14 cellular contexts compared by ENCODE assay signal in the genomic region with DNA sequence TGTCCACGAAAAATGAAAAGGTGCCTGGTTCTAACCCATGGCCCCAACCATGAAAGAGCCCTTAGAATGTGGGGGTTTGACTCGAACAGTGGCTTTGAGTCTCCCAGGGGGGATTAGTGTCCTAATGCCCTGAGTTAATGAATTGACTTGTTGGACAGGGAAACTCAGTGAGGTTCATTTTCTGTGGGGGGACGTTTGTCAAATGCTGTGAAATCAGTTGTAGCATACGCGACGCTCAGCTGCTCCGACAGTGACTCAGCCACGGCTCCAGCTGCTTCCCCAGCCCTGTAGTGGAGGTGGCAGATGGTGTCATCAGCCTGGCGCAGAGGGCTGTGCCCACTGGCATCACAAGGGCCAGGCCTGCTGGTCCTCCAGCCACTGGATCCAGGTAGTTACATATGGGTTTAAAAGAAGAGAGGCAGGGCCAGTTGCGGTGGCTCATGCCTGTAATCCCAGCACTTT. TPM values are rescaled to one million over a fixed set of nuclear protein-coding genes. Genes with fewer than 3 reads are reported as not detected.
DNase-seq lines count a peak whose midpoint lies in the region; ATAC-seq and TF ChIP-seq lines count a peak whose summit lies in the region.
"Had no signal": no experiment of that assay in that cellular context is flagged by ENCODE, and none has a peak within 500 bp of the region (broad histone marks: within the 10 kb centered on the region; RNA-seq: fewer than 3 reads in every experiment).

No MANE protein-coding gene starts in this region.

- H3K27me3 ChIP-seq in dorsolateral prefrontal cortex (peaks cover 0 to 19% (median 6%) of the 10 kb centered on the region in 45 donors), skeletal muscle satellite cell (ENCODE audit: control insufficient read depth, insufficient read depth, low read length) (peaks cover 17% of the 10 kb centered on the region)

- intact Hi-C loops in dorsolateral prefrontal cortex (cut with DNase I) (no loop called here), natural killer cell (cut with micrococcal nuclease) (no loop called here)

- H3K4me3 Mint-ChIP-seq in natural killer cell = no peak overlapping the region

- H3K9me3 ChIP-seq in skeletal muscle satellite cell (replicated peaks; ENCODE audit: low read length) = no peaks in the 10 kb centered on the region

- no peak overlapping the region for H3K9ac ChIP-seq in skeletal muscle satellite cell (ENCODE audit: low read depth, low read length)

- peaks cover 24% of the 10 kb centered on the region for H3K4me1 ChIP-seq in skeletal muscle satellite cell (ENCODE audit: control insufficient read depth, insufficient read depth, low read length)

- H3K36me3 ChIP-seq in skeletal muscle satellite cell (ENCODE audit: insufficient read depth, low read length) = peaks cover 10% of the 10 kb centered on the region

- TF ChIP-seq CTCF in dorsolateral prefrontal cortex (IDR thresholded peaks at IDR 0.05 in 54 of 56, conservative IDR thresholded peaks at IDR 0.05 in 2 of 56; ENCODE audit: low read depth in 1 of 56, partially characterized antibody in 56 of 56) (no peak), natural killer cell (IDR thresholded peaks at IDR 0.05) (no peak)

- H3K36me3 Mint-ChIP-seq in natural killer cell = no peaks in the 10 kb centered on the region

- peak; percentile 25 for DNase-seq in NCI-H2196 (lab: John Stamatoyannopoulos, UW; ENCODE audit: unreplicated experiment)
- no peak for DNase-seq in NCI-H2196 treated with DMSO at 0.1 percent for 48 hours (lab: John Stamatoyannopoulos, UW; ENCODE audit: unreplicated experiment)
- peak; percentile 100 for DNase-seq in NCI-H524 (lab: John Stamatoyannopoulos, UW)
- DNase-seq in dorsolateral prefrontal cortex = peak in 7 of 10 donors; percentile 52 to 88 (median 65)
- DNase-seq in natural killer cell = no peak
- DNase-seq in NOMO-1 treated with DMSO at 0.1 percent for 48 hours (lab: John Stamatoyannopoulos, UW; ENCODE audit: unreplicated experiment) = no peak
- DNase-seq: COR-L47, NCI-H1092, SIG-M5 had no signal

- peaks cover 4% of the 10 kb centered on the region in 2 donors for H3K4me1 Mint-ChIP-seq in natural killer cell

- H3K4me3 ChIP-seq in dorsolateral prefrontal cortex = no peak overlapping the region
- H3K4me3 ChIP-seq in skeletal muscle satellite cell (ENCODE audit: low read length) = peak overlapping the region; percentile 22

- H3K9me3 Mint-ChIP-seq in natural killer cell = no peaks in the 10 kb centered on the region

- peaks cover 20 to 21% of the 10 kb centered on the region in 2 donors for H3K27me3 Mint-ChIP-seq in natural killer cell (ENCODE audit: low read depth in 2 of 2)

- H3K27ac ChIP-seq in dorsolateral prefrontal cortex = peak overlapping the region; percentile 44 to 100 (median 97)
- H3K27ac ChIP-seq: 22Rv1 had no signal

- no peak overlapping the region for H3K27ac Mint-ChIP-seq in natural killer cell

- H3K4me2 ChIP-seq in skeletal muscle satellite cell (ENCODE audit: low read length) = peak overlapping the region; percentile 71

- ATAC-seq in HG03378 (IDR thresholded peaks at IDR 0.05; ENCODE audit: unreplicated experiment) (no peak), natural killer cell (no peak)

RNA-seq across cellular contexts. Expression of a gene that starts 3.9 kb away (rescaled TPM):
- 100 to 1,000 TPM in 1 of 120 experiments, 10 to 100 TPM in 97, 1 to 10 TPM in 22; 2.9 to 101 (median 20.6) TPM for total RNA-seq in dorsolateral prefrontal cortex
- total RNA-seq in skeletal muscle satellite cell (2012; rRNA removed) = not detected in 2 replicates
- not detected for total RNA-seq in natural killer cell
- total RNA-seq: esophagus mucosa, lower leg skin had no signal

RNA-seq across cellular contexts. Expression of a gene that starts 13.4 kb away (rescaled TPM):
- total RNA-seq in dorsolateral prefrontal cortex (1 to 10 TPM in 29 of 120 experiments, under 1 TPM in 66, not detected in 25; 0.16 to 2.8 (median 0.68) TPM), natural killer cell (1 to 10 TPM in 2 of 3 donors, under 1 TPM in 1; 0.73 to 1.9 (median 1.2) TPM)
- total RNA-seq in skeletal muscle satellite cell (2012; rRNA removed) = 27.1 and 41.9 TPM in 2 replicates

RNA-seq across cellular contexts. Expression of a gene that starts 40.3 kb away (rescaled TPM):
- total RNA-seq in dorsolateral prefrontal cortex (100 to 1,000 TPM in 13 of 120 experiments, 10 to 100 TPM in 107; 32.6 to 162 (median 68.4) TPM), natural killer cell (1 to 10 TPM; 2.2 to 4.1 (median 2.3) TPM)
- total RNA-seq in skeletal muscle satellite cell (2012; rRNA removed) = 20.5 and 35.4 TPM in 2 replicates

RNA-seq across cellular contexts. Expression of a gene that starts 40.6 kb away (rescaled TPM):
- 1 to 10 TPM in 109 of 120 experiments, under 1 TPM in 11; 0.55 to 5.6 (median 1.9) TPM for total RNA-seq in dorsolateral prefrontal cortex
- total RNA-seq in skeletal muscle satellite cell (2012; rRNA removed) = 60.1 and 77.8 TPM in 2 replicates
- 1 to 10 TPM; 2.1 to 5.1 (median 3.9) TPM for total RNA-seq in natural killer cell

RNA-seq across cellular contexts. Expression of a gene that starts 59.1 kb away (rescaled TPM):
- total RNA-seq in dorsolateral prefrontal cortex (100 to 1,000 TPM in 3 of 120 experiments, 10 to 100 TPM in 117; 19.6 to 122 (median 45.6) TPM), natural killer cell (10 to 100 TPM; 41.2 to 62.1 (median 43.5) TPM)
- 2.0 and 2.6 TPM in 2 replicates for total RNA-seq in skeletal muscle satellite cell (2012; rRNA removed)

Comparison
In these comparisons a context has a peak if more than half of its experiments do, and no peak if none do; other contexts are left out.
1. DNase-seq: peak in NCI-H2196 (single experiment), NCI-H524 (2 of 2) and dorsolateral prefrontal cortex (7 of 10); none in NCI-H2196 treated with DMSO at 0.1 percent for 48 hours (single experiment), natural killer cell (single experiment) and NOMO-1 treated with DMSO at 0.1 percent for 48 hours (single experiment).
2. RNA of a gene that starts 40.3 kb away (total RNA-seq): 32.6 to 162 TPM in dorsolateral prefrontal cortex; 2.2 to 4.1 TPM in natural killer cell; every median in the first group is over 4 times any median in the second.